ENCODE assay signal across 10 cellular contexts in the genomic region with DNA sequence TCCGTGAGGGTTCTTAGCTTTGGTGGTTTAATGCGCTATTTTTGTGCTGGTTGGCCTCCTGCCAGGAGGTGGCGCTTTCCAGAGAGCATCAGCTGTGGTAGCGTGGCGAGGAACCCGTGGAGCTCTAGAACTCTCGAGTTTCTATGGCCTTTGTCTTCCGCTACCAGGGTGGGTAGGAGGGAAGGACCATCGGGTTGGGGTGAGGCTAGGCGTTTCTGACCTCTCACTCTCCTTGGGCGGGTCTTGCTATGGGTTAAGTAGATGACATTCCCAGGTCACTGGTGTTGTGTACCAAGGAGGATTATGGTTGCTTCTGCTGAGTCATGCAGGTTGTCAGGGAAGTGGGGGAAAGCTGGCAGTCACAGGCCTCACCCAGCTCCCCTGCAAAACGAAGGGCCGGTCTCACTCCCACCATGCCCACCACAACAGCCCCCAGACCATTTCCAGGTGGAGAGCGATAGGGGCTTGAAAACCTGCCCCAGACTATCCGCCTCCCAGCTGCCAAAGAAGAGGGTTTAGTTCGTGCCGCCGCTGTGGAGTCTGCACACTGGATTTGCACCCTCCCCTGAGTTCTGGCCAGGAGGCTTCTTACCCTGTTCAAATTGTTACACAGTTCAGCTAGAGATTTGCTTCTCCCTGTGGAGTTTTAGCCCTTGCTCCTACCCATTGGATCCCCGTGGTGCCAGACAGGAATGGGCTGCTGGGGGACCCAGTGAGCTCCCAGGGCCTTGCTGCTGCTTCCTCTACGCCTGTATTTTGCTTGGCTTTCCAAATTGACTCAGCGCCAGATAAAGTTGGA. TPM values are rescaled to one million over a fixed set of nuclear protein-coding genes. Genes with fewer than 3 reads are reported as not detected.
A peak's percentile ranks its signal among the peaks of the same experiment; 100 is the strongest.
DNase-seq lines count a peak whose midpoint lies in the region; ATAC-seq, FAIRE-seq and TF ChIP-seq lines count a peak whose summit lies in the region.
"Had no signal": no experiment of that assay in that cellular context is flagged by ENCODE, and none has a peak within 500 bp of the region (broad histone marks: within the 10 kb centered on the region; RNA-seq: fewer than 3 reads in every experiment).

No MANE protein-coding gene starts in this region.

- no peak overlapping the region for H3K9ac ChIP-seq in HepG2 (ENCODE audit: insufficient read depth, low read depth, low read length)
- H3K9ac ChIP-seq in colonic mucosa (ENCODE audit: low read depth in 2 of 2, low read length in 2 of 2) = no peak overlapping the region

- H3K27me3 ChIP-seq in HepG2 (ENCODE audit: control insufficient read depth in 1 of 2, insufficient read depth in 2 of 2, low read length in 2 of 2) (no peaks in the 10 kb centered on the region), right lobe of liver (no peaks in the 10 kb centered on the region), colonic mucosa (no peaks in the 10 kb centered on the region)

- peaks cover 10% of the 10 kb centered on the region for H3K4me1 Mint-ChIP-seq in activated T-helper 17 cell treated with anti-CD3 and anti-CD28 coated beads, Interleukin-2, amount 50 U/mL, for 72 hours

- POLR2A ChIA-PET in HepG2 (lab: Yijun Ruan, JAX) = no interaction called here

- H3K4me3 ChIP-seq in HepG2 (replicated peaks in 1 of 3; ENCODE audit: insufficient read depth in 1 of 3, low read depth in 2 of 3, low read length in 3 of 3) = no peak overlapping the region
- H3K4me3 ChIP-seq in right lobe of liver = no peak overlapping the region
- H3K4me3 ChIP-seq in colonic mucosa = no peak overlapping the region

- no peak for TF ChIP-seq POLR2A in HepG2 (IDR thresholded peaks at IDR 0.05; ENCODE audit: insufficient read depth in 1 of 2, low read depth in 2 of 2, low read length in 2 of 2)
- no peak for TF ChIP-seq POLR2A in right lobe of liver (IDR thresholded peaks at IDR 0.05)

- no peaks in the 10 kb centered on the region for H3K4me1 ChIP-seq in HepG2 (ENCODE audit: insufficient read depth, low read length)
- no peaks in the 10 kb centered on the region for H3K4me1 ChIP-seq in right lobe of liver
- no peaks in the 10 kb centered on the region for H3K4me1 ChIP-seq in colonic mucosa

- no peak for FAIRE-seq in HepG2 (lab: Jason Lieb, UNC)

- ATAC-seq in HepG2 = no peak
- ATAC-seq in right lobe of liver = no peak
- no peak for ATAC-seq in activated T-helper 17 cell treated with anti-CD3 and anti-CD28 coated beads, Interleukin-2, amount 50 U/mL, for 72 hours (replicated peaks)
- ATAC-seq in left colon = peak; percentile 75
- ATAC-seq in GM19324 (IDR thresholded peaks at IDR 0.05; ENCODE audit: low FRiP score, unreplicated experiment) = no peak

- WGBS in HepG2 (ENCODE audit: low lambda C conversion rate) = 86% methylated on average over 12 of the region's 21 CpGs
- 65% methylated on average over 13 of the region's 21 CpGs for WGBS in right lobe of liver (ENCODE audit: insufficient coverage, low coverage, low lambda C conversion rate, missing lambda C conversion rate)

- no peak for DNase-seq in HepG2 (ENCODE audit: low spot score)
- no peak for DNase-seq in right lobe of liver
- DNase-seq in left colon = peak in 1 of 2 donors; percentile 28
- DNase-seq in activated CD4-positive, CD25-positive, alpha-beta regulatory T cell treated with anti-CD3 and anti-CD28 coated beads, Interleukin-2, amount 50 U/mL, for 72 hours = no peak
- DNase-seq in colonic mucosa = no peak
- DNase-seq in A172 (ENCODE audit: low spot score) = no peak
- DNase-seq: COR-L47, SW 1271 had no signal

- peak overlapping the region; percentile 12 for H3K4me3 Mint-ChIP-seq in activated T-helper 17 cell treated with anti-CD3 and anti-CD28 coated beads, Interleukin-2, amount 50 U/mL, for 72 hours

- H3K4me2 ChIP-seq in HepG2 (ENCODE audit: low read depth, low read length) = no peak overlapping the region

- H3K9me3 Mint-ChIP-seq in activated T-helper 17 cell treated with anti-CD3 and anti-CD28 coated beads, Interleukin-2, amount 50 U/mL, for 72 hours = no peaks in the 10 kb centered on the region

- BruUV-seq in HepG2 (replicated peaks; lab: Mats Ljungman, UMichigan) = no TSS peak

- no peak for TF ChIP-seq EP300 in HepG2 (IDR thresholded peaks at IDR 0.05; ENCODE audit: low read depth in 2 of 2, low read length in 2 of 2)
- no peak for TF ChIP-seq EP300 in HepG2 (CRISPR knock-in tag; IDR thresholded peaks at IDR 0.05; ENCODE audit: borderline replicate concordance)

- intact Hi-C loops in HepG2 (cut with micrococcal nuclease; ENCODE audit: unreplicated experiment) = no loop called here
- intact Hi-C loops in right lobe of liver (cut with DNase I) = no loop called here
- intact Hi-C loops in left colon (cut with DNase I, micrococcal nuclease) = no loop called here
- intact Hi-C loops in colonic mucosa (cut with DNase I) = no loop called here

- no peaks in the 10 kb centered on the region for H3K27me3 Mint-ChIP-seq in activated T-helper 17 cell treated with anti-CD3 and anti-CD28 coated beads, Interleukin-2, amount 50 U/mL, for 72 hours

- H3K27ac Mint-ChIP-seq in activated T-helper 17 cell treated with anti-CD3 and anti-CD28 coated beads, Interleukin-2, amount 50 U/mL, for 72 hours = no peak overlapping the region

- no peaks in the 10 kb centered on the region for H3K9me3 ChIP-seq in HepG2 (ENCODE audit: low read length)
- no peaks in the 10 kb centered on the region for H3K9me3 ChIP-seq in right lobe of liver
- H3K9me3 ChIP-seq in colonic mucosa = no peaks in the 10 kb centered on the region

- H3K36me3 Mint-ChIP-seq in activated T-helper 17 cell treated with anti-CD3 and anti-CD28 coated beads, Interleukin-2, amount 50 U/mL, for 72 hours (ENCODE audit: low read depth) = peaks cover 12% of the 10 kb centered on the region

- H3K27ac ChIP-seq in HepG2 (ENCODE audit: extremely low read length, insufficient read depth, low read length) = no peak overlapping the region
- no peak overlapping the region for H3K27ac ChIP-seq in right lobe of liver
- no peak overlapping the region for H3K27ac ChIP-seq in colonic mucosa

- H3K79me2 ChIP-seq in HepG2 (ENCODE audit: insufficient read depth, low read length) = no peaks in the 10 kb centered on the region

- 0 out of 5 replicates have a peak, but pooled peaks cover 0 to 1% of the 10 kb centered on the region in 2 experiments for H3K36me3 ChIP-seq in HepG2 (replicated peaks in 1 of 2; ENCODE audit: control insufficient read depth in 1 of 2, insufficient read depth in 2 of 2, low read length in 2 of 2)
- H3K36me3 ChIP-seq in right lobe of liver = no peaks in the 10 kb centered on the region
- H3K36me3 ChIP-seq in colonic mucosa = no peaks in the 10 kb centered on the region

- no peak for TF ChIP-seq RAD21 in HepG2 (CRISPR knock-in tag; IDR thresholded peaks at IDR 0.05)

- in situ Hi-C loops in HepG2 (cut with HindIII; ENCODE audit: extremely low pct_ligation_motif_present, low pct_unique_long_range_greater_than_20kb) = no loop called here

- no peak overlapping the region for H2AFZ ChIP-seq in HepG2 (ENCODE audit: low read length)

- CTCF ChIA-PET in HepG2 (lab: Yijun Ruan, JAX; ENCODE audit: low intra/inter-chr PET ratio, low total read pairs) = no interaction called here

- peak; percentile 37 for TF ChIP-seq CTCF in HepG2 (CRISPR knock-in tag; IDR thresholded peaks at IDR 0.05)
- TF ChIP-seq CTCF in right lobe of liver (IDR thresholded peaks at IDR 0.05) = no peak
- TF ChIP-seq CTCF in colonic mucosa (IDR thresholded peaks at IDR 0.05) = no peak

- no peaks in the 10 kb centered on the region for H4K20me1 ChIP-seq in HepG2 (ENCODE audit: insufficient read depth, low read length)

RNA-seq across cellular contexts. Expression of gene RNFT2, which starts 21.9 kb away (rescaled TPM):
- total RNA-seq in HepG2 (2016; rRNA removed; fragmentation: Illumina TruSeq; extraction: Trizol) (7.1 and 8.3 TPM in 2 replicates), right lobe of liver (1 to 10 TPM in 2 of 6 experiments, under 1 TPM in 4; 0.09 to 2.1 (median 0.75) TPM), left colon (1 to 10 TPM; 2.3 to 2.8 TPM), colonic mucosa (10 to 100 TPM in 1 of 2 donors, 1 to 10 TPM in 1; 6.3 to 11.8 TPM)
- total RNA-seq in HepG2 (2016; cell fraction: cytosol; rRNA removed; fragmentation: Illumina TruSeq; extraction: Trizol; ENCODE audit: low read depth) = 4.9 and 5.0 TPM in 2 replicates
- total RNA-seq in HepG2 (2016; cell fraction: insoluble cytoplasmic fraction; rRNA removed; fragmentation: Illumina TruSeq; extraction: Trizol) = 6.1 and 7.2 TPM in 2 replicates
- 7.4 and 8.0 TPM in 2 replicates for total RNA-seq in HepG2 (2016; cell fraction: membrane; rRNA removed; fragmentation: Illumina TruSeq; extraction: Trizol)
- total RNA-seq in HepG2 (2016; cell fraction: nucleus; rRNA removed; fragmentation: Illumina TruSeq; extraction: Trizol) = 7.7 and 9.7 TPM in 2 replicates
- 3.3 and 3.4 TPM in 2 replicates for polyA plus RNA-seq in HepG2 (2011; rRNA removed)
- polyA plus RNA-seq in HepG2 (2011; cell fraction: cytosol; rRNA removed) = 2.2 and 2.3 TPM in 2 replicates
- 3.3 and 4.4 TPM in 2 replicates for polyA plus RNA-seq in HepG2 (2011; cell fraction: nucleus; rRNA removed)
- polyA plus RNA-seq in HepG2 (2012) = 1.6 and 3.2 TPM in 2 replicates
- 1.2 TPM in 2 replicates for polyA plus RNA-seq in HepG2 (2016; cell fraction: cytosol; fragmentation: Illumina TruSeq; extraction: Trizol; ENCODE audit: low read depth)
- polyA plus RNA-seq in HepG2 (2016; cell fraction: insoluble cytoplasmic fraction; fragmentation: Illumina TruSeq; extraction: Trizol; ENCODE audit: low read depth) = 2.3 and 3.9 TPM in 2 replicates
- polyA plus RNA-seq in HepG2 (2016; cell fraction: membrane; fragmentation: Illumina TruSeq; extraction: Trizol; ENCODE audit: low read depth) = 3.2 and 3.7 TPM in 2 replicates
- polyA plus RNA-seq in HepG2 (2016; cell fraction: nucleus; fragmentation: Illumina TruSeq; extraction: Trizol; ENCODE audit: insufficient read depth, low read depth) = 10.6 and 13.3 TPM in 2 replicates
- polyA minus RNA-seq in HepG2 (2011; rRNA and poly(A)+ RNA removed; ENCODE audit: low replicate concordance) = 12.6 and 43.4 TPM in 2 replicates
- polyA minus RNA-seq in HepG2 (2011; cell fraction: cytosol; rRNA and poly(A)+ RNA removed) = 5.0 and 6.7 TPM in 2 replicates
- polyA minus RNA-seq in HepG2 (2011; cell fraction: nucleus; rRNA and poly(A)+ RNA removed) = 5.2 TPM in 2 replicates
- total RNA-seq in activated T-helper 17 cell treated with anti-CD3 and anti-CD28 coated beads, Interleukin-2, amount 50 U/mL, for 72 hours = 10 to 100 TPM; 12.3 to 23.6 TPM
- 10.9 and 23.0 TPM in 2 replicates for total RNA-seq in A172 (2014; rRNA removed; shearing (Covaris generic))

RNA-seq across cellular contexts. Expression of gene SPRING1, which starts 22.1 kb away (rescaled TPM):
- total RNA-seq in HepG2 (2016; rRNA removed; fragmentation: Illumina TruSeq; extraction: Trizol) = 51.8 and 65.6 TPM in 2 replicates
- total RNA-seq in HepG2 (2016; cell fraction: cytosol; rRNA removed; fragmentation: Illumina TruSeq; extraction: Trizol; ENCODE audit: low read depth) = 73.3 and 84.9 TPM in 2 replicates
- 52.8 and 55.9 TPM in 2 replicates for total RNA-seq in HepG2 (2016; cell fraction: insoluble cytoplasmic fraction; rRNA removed; fragmentation: Illumina TruSeq; extraction: Trizol)
- 130 and 144 TPM in 2 replicates for total RNA-seq in HepG2 (2016; cell fraction: membrane; rRNA removed; fragmentation: Illumina TruSeq; extraction: Trizol)
- 23.5 and 30.9 TPM in 2 replicates for total RNA-seq in HepG2 (2016; cell fraction: nucleus; rRNA removed; fragmentation: Illumina TruSeq; extraction: Trizol)
- polyA plus RNA-seq in HepG2 (2011; rRNA removed) = 16.1 and 20.0 TPM in 2 replicates
- polyA plus RNA-seq in HepG2 (2011; cell fraction: cytosol; rRNA removed) = 10.7 and 16.5 TPM in 2 replicates
- polyA plus RNA-seq in HepG2 (2011; cell fraction: nucleus; rRNA removed) = 6.8 and 7.2 TPM in 2 replicates
- polyA plus RNA-seq in HepG2 (2012) = 9.0 and 11.3 TPM in 2 replicates
- polyA plus RNA-seq in HepG2 (2016; cell fraction: cytosol; fragmentation: Illumina TruSeq; extraction: Trizol; ENCODE audit: low read depth) = 87.5 and 98.3 TPM in 2 replicates
- 40.6 and 42.1 TPM in 2 replicates for polyA plus RNA-seq in HepG2 (2016; cell fraction: insoluble cytoplasmic fraction; fragmentation: Illumina TruSeq; extraction: Trizol; ENCODE audit: low read depth)
- polyA plus RNA-seq in HepG2 (2016; cell fraction: membrane; fragmentation: Illumina TruSeq; extraction: Trizol; ENCODE audit: low read depth) = 97.7 TPM in 2 replicates
- polyA plus RNA-seq in HepG2 (2016; cell fraction: nucleus; fragmentation: Illumina TruSeq; extraction: Trizol; ENCODE audit: insufficient read depth, low read depth) = 25.0 and 26.3 TPM in 2 replicates
- 26.4 and 35.5 TPM in 2 replicates for polyA minus RNA-seq in HepG2 (2011; rRNA and poly(A)+ RNA removed; ENCODE audit: low replicate concordance)
- 16.0 TPM in 2 replicates for polyA minus RNA-seq in HepG2 (2011; cell fraction: cytosol; rRNA and poly(A)+ RNA removed)
- 8.1 and 10.8 TPM in 2 replicates for polyA minus RNA-seq in HepG2 (2011; cell fraction: nucleus; rRNA and poly(A)+ RNA removed)
- 10 to 100 TPM in 4 of 6 experiments, 1 to 10 TPM in 2; 4.9 to 18.7 (median 12.0) TPM for total RNA-seq in right lobe of liver
- 10 to 100 TPM; 17.9 to 32.8 TPM for total RNA-seq in activated T-helper 17 cell treated with anti-CD3 and anti-CD28 coated beads, Interleukin-2, amount 50 U/mL, for 72 hours
- total RNA-seq in left colon = 10 to 100 TPM; 55.9 to 58.5 TPM
- 10 to 100 TPM; 55.5 to 62.1 TPM for total RNA-seq in colonic mucosa
- 38.7 and 47.4 TPM in 2 replicates for total RNA-seq in A172 (2014; rRNA removed; shearing (Covaris generic))
